8 cellular contexts compared by ENCODE assay signal in the genomic region with DNA sequence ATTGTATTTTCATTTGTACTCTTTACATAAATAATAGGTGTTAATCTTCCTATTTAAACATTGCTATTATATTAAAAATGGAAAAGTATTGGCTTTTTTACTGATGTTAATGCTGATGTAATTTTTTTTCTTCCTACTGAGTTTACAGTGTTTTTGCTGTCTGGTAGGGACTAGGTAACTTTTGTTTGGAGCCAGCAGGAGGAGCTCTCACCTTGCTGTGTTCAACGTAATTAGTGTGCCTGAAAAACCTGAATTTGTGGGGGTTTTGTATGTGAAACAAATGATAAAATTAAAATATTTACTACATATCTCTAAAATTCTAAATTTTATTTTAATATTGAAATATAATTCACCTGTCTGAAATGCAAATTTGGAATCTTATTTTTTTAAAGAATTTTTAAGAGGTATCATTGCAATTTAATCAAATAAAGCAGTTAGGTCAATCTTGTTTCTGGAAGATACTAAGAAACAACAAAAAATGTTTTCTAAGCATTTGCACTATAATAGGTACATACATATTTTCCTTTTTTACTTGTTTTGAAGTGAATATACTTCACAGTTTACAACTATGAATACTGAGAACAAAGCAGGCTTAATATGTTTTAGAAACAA. TPM values are rescaled to one million over a fixed set of nuclear protein-coding genes. Genes with fewer than 3 reads are reported as not detected.
DNase-seq lines count a peak whose midpoint lies in the region; ATAC-seq and TF ChIP-seq lines count a peak whose summit lies in the region.

No MANE protein-coding gene starts in this region.

- no peaks in the 10 kb centered on the region for H3K27me3 ChIP-seq in aorta (ENCODE audit: control insufficient read depth in 1 of 2, insufficient read depth in 2 of 2, low read length in 1 of 2)

- DNase-seq in RKO (ENCODE audit: low spot score) (peak; percentile 79), retina (peak; percentile 34), aorta (no peak)

- peak; percentile 89 for TF ChIP-seq CTCF in C4-2B (conservative IDR thresholded peaks at IDR 0.05)
- TF ChIP-seq CTCF in LNCAP (IDR thresholded peaks at IDR 0.05): peak; percentile 87

- H3K36me3 ChIP-seq in aorta (ENCODE audit: control insufficient read depth in 1 of 2, insufficient read depth in 2 of 2, low read length in 1 of 2): no peaks in the 10 kb centered on the region

- 3 to 5% methylated on average over 1 of the region's 1 CpG for WGBS in aorta, 2 donors

- ATAC-seq in GM19035 (IDR thresholded peaks at IDR 0.05; ENCODE audit: unreplicated experiment) (peak; percentile 68), esophagus mucosa (peak; percentile 50), HG03520 (IDR thresholded peaks at IDR 0.05; ENCODE audit: unreplicated experiment) (no peak), aorta (ENCODE audit: low FRiP score) (no peak)

- H3K9me3 ChIP-seq in aorta (ENCODE audit: control insufficient read depth, low read length): no peaks in the 10 kb centered on the region

- intact Hi-C loops in aorta (cut with DNase I): loop anchor here (2.0 to 10.0 kb wide), 4 partner anchors 792 to 854 kb away; no protein-coding TSS in a partner anchor

- no peak overlapping the region for H3K27ac ChIP-seq in C4-2B
- H3K27ac ChIP-seq in aorta (ENCODE audit: low read depth in 1 of 2, low read length in 2 of 2): no peak overlapping the region

- no peak overlapping the region for H3K4me3 ChIP-seq in aorta (ENCODE audit: low read length in 2 of 2)

- H3K4me1 ChIP-seq in aorta (ENCODE audit: control insufficient read depth in 1 of 2, insufficient read depth in 2 of 2, low read length in 2 of 2): no peaks in the 10 kb centered on the region

RNA-seq across cellular contexts. Expression of a gene that starts 48.8 kb away (rescaled TPM):
- total RNA-seq in esophagus mucosa (1.1 TPM), aorta (1 to 10 TPM; 1.8 to 2.8 TPM)
- polyA plus RNA-seq in aorta: under 1 TPM in 1 of 2 donors, not detected in 1; 0.33 TPM

Comparison
In these comparisons a context has a peak if more than half of its experiments do, and no peak if none do; other contexts are left out.
1. ATAC-seq: peak in GM19035 (single experiment) and esophagus mucosa (single experiment); none in HG03520 (single experiment) and aorta (single experiment).
2. DNase-seq: peak in RKO (single experiment) and retina (single experiment); none in aorta (0 of 2).